23 cellular contexts compared by ENCODE assay signal in genomic region chr16:57579361-57579665, GRCh38. TPM values are rescaled to one million over a fixed set of nuclear protein-coding genes. Genes with fewer than 3 reads are reported as not detected.
A peak's percentile ranks its signal among the peaks of the same experiment; 100 is the strongest.
DNase-seq lines count a peak whose midpoint lies in the region; ATAC-seq lines count a peak whose summit lies in the region.
"Had no signal": no experiment of that assay in that cellular context is flagged by ENCODE, and none has a peak within 500 bp of the region (broad histone marks: within the 10 kb centered on the region; RNA-seq: fewer than 3 reads in every experiment).

No MANE protein-coding gene starts in this region.

- H3K9me3 Mint-ChIP-seq in activated T-cell treated with anti-CD3 and anti-CD28 coated beads, Interleukin-2, amount 50 U/mL, for 72 hours, result no peaks in the 10 kb centered on the region
- H3K9me3 Mint-ChIP-seq in activated T-cell treated with anti-CD3 and anti-CD28 coated beads, Interleukin-2, amount 50 U/mL, for 4 hours, result no peaks in the 10 kb centered on the region
- H3K9me3 Mint-ChIP-seq in activated CD4-positive, alpha-beta memory T cell treated with anti-CD3 and anti-CD28 coated beads, Interleukin-2, amount 10 ng/mL, durations not matched to agents 7 days and 5 days, result no peaks in the 10 kb centered on the region
- H3K9me3 Mint-ChIP-seq in immature natural killer cell, result peaks cover 0 to 1% (median 0%) of the 10 kb centered on the region in 6 donors
- no peaks in the 10 kb centered on the region for H3K9me3 Mint-ChIP-seq in stimulated activated naive CD8-positive, alpha-beta T cell treated with anti-CD3 and anti-CD28 coated beads, Interleukin-15, amount 100 ng/mL, for 72 hours

- peak overlapping the region; percentile 88 for H3K27ac Mint-ChIP-seq in activated T-cell treated with anti-CD3 and anti-CD28 coated beads, Interleukin-2, amount 50 U/mL, for 72 hours
- peak overlapping the region; percentile 85 for H3K27ac Mint-ChIP-seq in activated CD4-positive, alpha-beta memory T cell treated with anti-CD3 and anti-CD28 coated beads, Interleukin-2, amount 10 ng/mL, durations not matched to agents 7 days and 5 days
- peak overlapping the region; percentile 90 to 99 (median 94) for H3K27ac Mint-ChIP-seq in immature natural killer cell
- peak overlapping the region; percentile 37 to 42 for H3K27ac Mint-ChIP-seq in stimulated activated naive CD8-positive, alpha-beta T cell treated with anti-CD3 and anti-CD28 coated beads, Interleukin-15, amount 100 ng/mL, for 72 hours

- DNase-seq in activated T-cell treated with anti-CD3 and anti-CD28 coated beads, Interleukin-2, amount 50 U/mL, for 72 hours, result no peak
- no peak for DNase-seq in activated T-cell treated with anti-CD3 and anti-CD28 coated beads, Interleukin-2, amount 50 U/mL, for 4 hours
- peak; percentile 14 for DNase-seq in activated CD4-positive, alpha-beta memory T cell treated with anti-CD3 and anti-CD28 coated beads, Interleukin-2, amount 10 ng/mL, durations not matched to agents 7 days and 5 days
- DNase-seq in immature natural killer cell, result no peak
- no peak for DNase-seq in stimulated activated naive CD8-positive, alpha-beta T cell treated with anti-CD3 and anti-CD28 coated beads, Interleukin-15, amount 100 ng/mL, for 72 hours
- no peak for DNase-seq in Kasumi-1 (lab: John Stamatoyannopoulos, UW)
- DNase-seq in SK-N-DZ (ENCODE audit: low spot score), result no peak
- DNase-seq: activated CD4-positive, alpha-beta T cell treated with anti-CD3 and anti-CD28 coated beads for 48 hours; amniotic stem cell; dermis blood vessel endothelial cell; foreskin keratinocyte; GOT3; mammary epithelial cell; NCI-H526; stimulated activated naive CD4-positive, alpha-beta T cell had no signal

- H3K27me3 Mint-ChIP-seq in activated T-cell treated with anti-CD3 and anti-CD28 coated beads, Interleukin-2, amount 50 U/mL, for 72 hours (ENCODE audit: low read depth), result no peaks in the 10 kb centered on the region
- no peaks in the 10 kb centered on the region for H3K27me3 Mint-ChIP-seq in activated T-cell treated with anti-CD3 and anti-CD28 coated beads, Interleukin-2, amount 50 U/mL, for 4 hours (ENCODE audit: low read depth)
- H3K27me3 Mint-ChIP-seq in activated CD4-positive, alpha-beta memory T cell treated with anti-CD3 and anti-CD28 coated beads, Interleukin-2, amount 10 ng/mL, durations not matched to agents 7 days and 5 days, result peaks cover 7% of the 10 kb centered on the region
- peaks cover 9 to 24% (median 23%) of the 10 kb centered on the region in 3 donors for H3K27me3 Mint-ChIP-seq in immature natural killer cell (ENCODE audit: low read depth in 3 of 3)
- H3K27me3 Mint-ChIP-seq in stimulated activated naive CD8-positive, alpha-beta T cell treated with anti-CD3 and anti-CD28 coated beads, Interleukin-15, amount 100 ng/mL, for 72 hours, result no peaks in the 10 kb centered on the region

- H3K4me3 Mint-ChIP-seq in activated T-cell treated with anti-CD3 and anti-CD28 coated beads, Interleukin-2, amount 50 U/mL, for 72 hours, result peak overlapping the region in 1 of 2 donors; percentile 42
- H3K4me3 Mint-ChIP-seq in activated T-cell treated with anti-CD3 and anti-CD28 coated beads, Interleukin-2, amount 50 U/mL, for 4 hours, result no peak overlapping the region
- no peak overlapping the region for H3K4me3 Mint-ChIP-seq in activated CD4-positive, alpha-beta memory T cell treated with anti-CD3 and anti-CD28 coated beads, Interleukin-2, amount 10 ng/mL, durations not matched to agents 7 days and 5 days
- H3K4me3 Mint-ChIP-seq in immature natural killer cell, result peak overlapping the region; percentile 64 to 81 (median 76)
- no peak overlapping the region for H3K4me3 Mint-ChIP-seq in stimulated activated naive CD8-positive, alpha-beta T cell treated with anti-CD3 and anti-CD28 coated beads, Interleukin-15, amount 100 ng/mL, for 72 hours

- POLR2A ChIA-PET in activated CD4-positive, alpha-beta memory T cell treated with anti-CD3 and anti-CD28 coated beads, Interleukin-2, amount 10 ng/mL, durations not matched to agents 7 days and 5 days (lab: Charles Lee), result interaction anchor here (1.0 to 5.8 kb wide), 3 partner anchors 11 to 22 kb away, joined by 5 to 47 read pairs (median 19); no protein-coding TSS in a partner anchor

- ATAC-seq in activated T-cell treated with anti-CD3 and anti-CD28 coated beads, Interleukin-2, amount 50 U/mL, for 72 hours (replicated peaks in 1 of 2), result no peak
- ATAC-seq in activated T-cell treated with anti-CD3 and anti-CD28 coated beads, Interleukin-2, amount 50 U/mL, for 4 hours, result no peak
- no peak for ATAC-seq in stimulated activated naive CD8-positive, alpha-beta T cell treated with anti-CD3 and anti-CD28 coated beads, Interleukin-15, amount 100 ng/mL, for 72 hours
- no peak for ATAC-seq in esophagus mucosa
- ATAC-seq: foreskin keratinocyte, HepG2, pancreas, SK-N-SH treated with all-trans-retinoic acid at 6 μM for 48 hours had no signal

- H3K4me1 Mint-ChIP-seq in activated T-cell treated with anti-CD3 and anti-CD28 coated beads, Interleukin-2, amount 50 U/mL, for 72 hours (ENCODE audit: low read depth), result peaks cover 36% of the 10 kb centered on the region
- H3K4me1 Mint-ChIP-seq in activated T-cell treated with anti-CD3 and anti-CD28 coated beads, Interleukin-2, amount 50 U/mL, for 4 hours (ENCODE audit: low read depth), result peaks cover 44% of the 10 kb centered on the region
- H3K4me1 Mint-ChIP-seq in activated CD4-positive, alpha-beta memory T cell treated with anti-CD3 and anti-CD28 coated beads, Interleukin-2, amount 10 ng/mL, durations not matched to agents 7 days and 5 days, result peaks cover 49% of the 10 kb centered on the region
- H3K4me1 Mint-ChIP-seq in immature natural killer cell, result peaks cover 84 to 85% of the 10 kb centered on the region in 2 donors
- H3K4me1 Mint-ChIP-seq in stimulated activated naive CD8-positive, alpha-beta T cell treated with anti-CD3 and anti-CD28 coated beads, Interleukin-15, amount 100 ng/mL, for 72 hours, result peaks cover 80% of the 10 kb centered on the region

- CTCF ChIA-PET in activated CD4-positive, alpha-beta memory T cell treated with anti-CD3 and anti-CD28 coated beads, Interleukin-2, amount 10 ng/mL, durations not matched to agents 7 days and 5 days (lab: Charles Lee), result interaction anchor here (5.6 to 9.3 kb wide), 3 partner anchors 12 to 68 kb away, joined by 59 to 189 read pairs (median 140); no protein-coding TSS in a partner anchor

- H3K36me3 Mint-ChIP-seq in activated T-cell treated with anti-CD3 and anti-CD28 coated beads, Interleukin-2, amount 50 U/mL, for 72 hours (ENCODE audit: insufficient read depth in 2 of 2), result peaks cover 0 to 4% of the 10 kb centered on the region in 2 donors
- H3K36me3 Mint-ChIP-seq in activated T-cell treated with anti-CD3 and anti-CD28 coated beads, Interleukin-2, amount 50 U/mL, for 4 hours (ENCODE audit: insufficient read depth), result no peaks in the 10 kb centered on the region
- peaks cover 14% of the 10 kb centered on the region for H3K36me3 Mint-ChIP-seq in activated CD4-positive, alpha-beta memory T cell treated with anti-CD3 and anti-CD28 coated beads, Interleukin-2, amount 10 ng/mL, durations not matched to agents 7 days and 5 days (ENCODE audit: low read depth)
- peaks cover 11 to 21% (median 14%) of the 10 kb centered on the region in 3 donors for H3K36me3 Mint-ChIP-seq in immature natural killer cell
- H3K36me3 Mint-ChIP-seq: CD4-positive, CD25-positive, alpha-beta regulatory T cell had no signal

RNA-seq across cellular contexts. Expression of gene ADGRG5, which starts 36.9 kb away (rescaled TPM):
- 1 to 10 TPM; 3.9 to 9.3 TPM for total RNA-seq in activated T-cell treated with anti-CD3 and anti-CD28 coated beads, Interleukin-2, amount 50 U/mL, for 72 hours
- total RNA-seq in activated T-cell treated with anti-CD3 and anti-CD28 coated beads, Interleukin-2, amount 50 U/mL, for 4 hours, result 1 to 10 TPM; 1.7 to 6.7 (median 6.5) TPM
- total RNA-seq in activated CD4-positive, alpha-beta memory T cell treated with anti-CD3 and anti-CD28 coated beads, Interleukin-2, amount 10 ng/mL, durations not matched to agents 7 days and 5 days, result 10 to 100 TPM; 12.3 to 12.4 TPM
- 100 to 1,000 TPM in 1 of 3 donors, 10 to 100 TPM in 2; 43.2 to 124 (median 77.4) TPM for polyA plus RNA-seq in immature natural killer cell
- total RNA-seq in esophagus mucosa, result 0.44 TPM
- polyA plus RNA-seq in SK-N-DZ (2014; cell fraction: cytosol; rRNA removed), result 2.9 and 6.8 TPM in 2 replicates
- polyA plus RNA-seq in SK-N-DZ (2014; cell fraction: nucleus; rRNA removed), result 1.8 and 2.2 TPM in 2 replicates
- total RNA-seq: bronchial epithelial cell, dermis blood vessel endothelial cell, foreskin keratinocyte, HepG2, mammary epithelial cell, MCF 10A, myocyte had no signal
- polyA plus RNA-seq: HepG2, mammary epithelial cell had no signal

RNA-seq across cellular contexts. Expression of gene CCDC102A, which starts 42.9 kb away (rescaled TPM):
- 10 to 100 TPM in 1 of 2 donors, 1 to 10 TPM in 1; 8.1 to 14.6 TPM for total RNA-seq in activated T-cell treated with anti-CD3 and anti-CD28 coated beads, Interleukin-2, amount 50 U/mL, for 72 hours
- total RNA-seq in activated T-cell treated with anti-CD3 and anti-CD28 coated beads, Interleukin-2, amount 50 U/mL, for 4 hours, result 1 to 10 TPM; 4.6 to 8.9 (median 6.9) TPM
- total RNA-seq in activated CD4-positive, alpha-beta memory T cell treated with anti-CD3 and anti-CD28 coated beads, Interleukin-2, amount 10 ng/mL, durations not matched to agents 7 days and 5 days, result 1 to 10 TPM; 9.1 to 9.7 TPM
- polyA plus RNA-seq in immature natural killer cell, result 10 to 100 TPM in 2 of 3 donors, 1 to 10 TPM in 1; 8.8 to 26.4 (median 13.9) TPM
- 1.4 TPM for total RNA-seq in esophagus mucosa
- polyA plus RNA-seq in SK-N-DZ (2014; cell fraction: cytosol; rRNA removed), result 5.1 and 8.5 TPM in 2 replicates
- 6.4 and 7.8 TPM in 2 replicates for polyA plus RNA-seq in SK-N-DZ (2014; cell fraction: nucleus; rRNA removed)

RNA-seq across cellular contexts. Expression of gene ADGRG1, which starts 49.1 kb away (rescaled TPM):
- total RNA-seq in activated T-cell treated with anti-CD3 and anti-CD28 coated beads, Interleukin-2, amount 50 U/mL, for 72 hours, result 10 to 100 TPM in 1 of 2 donors, 1 to 10 TPM in 1; 9.0 to 21.3 TPM
- 10 to 100 TPM in 1 of 3 donors, 1 to 10 TPM in 2; 3.6 to 11.9 (median 6.7) TPM for total RNA-seq in activated T-cell treated with anti-CD3 and anti-CD28 coated beads, Interleukin-2, amount 50 U/mL, for 4 hours
- 1 to 10 TPM; 7.4 to 8.3 TPM for total RNA-seq in activated CD4-positive, alpha-beta memory T cell treated with anti-CD3 and anti-CD28 coated beads, Interleukin-2, amount 10 ng/mL, durations not matched to agents 7 days and 5 days
- 100 to 1,000 TPM; 218 to 784 (median 395) TPM for polyA plus RNA-seq in immature natural killer cell
- 93.7 TPM for total RNA-seq in esophagus mucosa
- polyA plus RNA-seq in SK-N-DZ (2014; cell fraction: cytosol; rRNA removed), result 12.8 and 24.1 TPM in 2 replicates
- 9.8 and 13.5 TPM in 2 replicates for polyA plus RNA-seq in SK-N-DZ (2014; cell fraction: nucleus; rRNA removed)

Comparison
In these comparisons a context has a peak if more than half of its experiments do, and no peak if none do; other contexts are left out.
1. H3K27ac Mint-ChIP-seq: peak in every context shown above with its lines; median percentile 94 in immature natural killer cell; 88 in activated T-cell treated with anti-CD3 and anti-CD28 coated beads, Interleukin-2, amount 50 U/mL, for 72 hours; 85 in activated CD4-positive, alpha-beta memory T cell treated with anti-CD3 and anti-CD28 coated beads, Interleukin-2, amount 10 ng/mL, durations not matched to agents 7 days and 5 days; 40 in stimulated activated naive CD8-positive, alpha-beta T cell treated with anti-CD3 and anti-CD28 coated beads, Interleukin-15, amount 100 ng/mL, for 72 hours.
2. H3K4me3 Mint-ChIP-seq: peak in immature natural killer cell (5 of 5); none in activated T-cell treated with anti-CD3 and anti-CD28 coated beads, Interleukin-2, amount 50 U/mL, for 4 hours (single experiment), activated CD4-positive, alpha-beta memory T cell treated with anti-CD3 and anti-CD28 coated beads, Interleukin-2, amount 10 ng/mL, durations not matched to agents 7 days and 5 days (single experiment) and stimulated activated naive CD8-positive, alpha-beta T cell treated with anti-CD3 and anti-CD28 coated beads, Interleukin-15, amount 100 ng/mL, for 72 hours (0 of 2).